ENCODE assay signal across 1 cellular context in the genomic region with DNA sequence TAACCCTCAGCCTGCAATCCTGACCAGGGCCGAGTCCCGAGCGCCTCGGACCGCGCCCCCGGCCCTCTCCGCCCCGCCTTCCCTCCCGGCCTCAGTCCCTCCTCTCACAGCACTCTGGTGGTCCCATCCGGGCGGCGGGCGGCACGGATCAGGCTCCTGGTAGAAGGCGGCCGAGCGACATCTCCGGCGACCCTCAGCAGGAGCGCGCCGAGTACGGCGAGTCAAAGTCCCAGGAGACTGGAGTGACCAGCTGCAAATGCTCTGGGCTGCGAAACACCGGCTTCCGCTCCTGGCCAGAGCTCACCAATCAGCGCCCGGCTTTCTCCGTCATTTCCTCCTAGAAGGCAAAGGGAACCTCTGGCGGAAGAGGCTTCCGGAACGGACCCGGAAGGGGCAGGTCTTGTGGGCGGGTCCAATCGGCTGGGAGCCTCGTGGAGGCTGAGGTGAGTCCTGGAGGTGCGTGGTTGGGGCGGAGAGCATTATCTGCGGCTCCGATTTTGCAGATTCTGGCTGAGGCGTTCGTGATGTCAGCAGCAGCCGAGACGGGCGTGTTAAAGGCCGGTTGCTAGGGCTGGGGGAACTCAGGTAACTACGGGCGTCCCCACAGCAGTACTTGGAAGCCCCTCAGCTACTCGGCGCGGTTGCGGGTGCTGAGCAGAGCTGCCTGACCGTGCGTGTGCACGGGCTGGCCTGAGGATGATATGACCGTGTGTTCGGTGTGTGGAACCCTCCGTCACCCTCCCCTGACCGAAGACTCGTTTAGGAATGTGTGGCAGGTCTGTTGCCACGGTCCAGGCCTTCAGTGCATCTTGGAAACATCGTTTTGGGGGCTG.
TF ChIP-seq lines count a peak whose summit lies in the region.

Gene GDAP2 (minus strand): TSS at position 282 of the 833 bp plus-strand sequence. CDS start 9,264 bp downstream, outside the sequence.
Gene WDR3 (plus strand): TSS at position 400 of the 833 bp plus-strand sequence. CDS start 3,581 bp downstream, outside the sequence.

TF ChIP-seq in GM12878, 131 proteins besides CTCF, POLR2A, EP300 and RAD21 (continued from another document):
- TF ChIP-seq, protein P1, sequence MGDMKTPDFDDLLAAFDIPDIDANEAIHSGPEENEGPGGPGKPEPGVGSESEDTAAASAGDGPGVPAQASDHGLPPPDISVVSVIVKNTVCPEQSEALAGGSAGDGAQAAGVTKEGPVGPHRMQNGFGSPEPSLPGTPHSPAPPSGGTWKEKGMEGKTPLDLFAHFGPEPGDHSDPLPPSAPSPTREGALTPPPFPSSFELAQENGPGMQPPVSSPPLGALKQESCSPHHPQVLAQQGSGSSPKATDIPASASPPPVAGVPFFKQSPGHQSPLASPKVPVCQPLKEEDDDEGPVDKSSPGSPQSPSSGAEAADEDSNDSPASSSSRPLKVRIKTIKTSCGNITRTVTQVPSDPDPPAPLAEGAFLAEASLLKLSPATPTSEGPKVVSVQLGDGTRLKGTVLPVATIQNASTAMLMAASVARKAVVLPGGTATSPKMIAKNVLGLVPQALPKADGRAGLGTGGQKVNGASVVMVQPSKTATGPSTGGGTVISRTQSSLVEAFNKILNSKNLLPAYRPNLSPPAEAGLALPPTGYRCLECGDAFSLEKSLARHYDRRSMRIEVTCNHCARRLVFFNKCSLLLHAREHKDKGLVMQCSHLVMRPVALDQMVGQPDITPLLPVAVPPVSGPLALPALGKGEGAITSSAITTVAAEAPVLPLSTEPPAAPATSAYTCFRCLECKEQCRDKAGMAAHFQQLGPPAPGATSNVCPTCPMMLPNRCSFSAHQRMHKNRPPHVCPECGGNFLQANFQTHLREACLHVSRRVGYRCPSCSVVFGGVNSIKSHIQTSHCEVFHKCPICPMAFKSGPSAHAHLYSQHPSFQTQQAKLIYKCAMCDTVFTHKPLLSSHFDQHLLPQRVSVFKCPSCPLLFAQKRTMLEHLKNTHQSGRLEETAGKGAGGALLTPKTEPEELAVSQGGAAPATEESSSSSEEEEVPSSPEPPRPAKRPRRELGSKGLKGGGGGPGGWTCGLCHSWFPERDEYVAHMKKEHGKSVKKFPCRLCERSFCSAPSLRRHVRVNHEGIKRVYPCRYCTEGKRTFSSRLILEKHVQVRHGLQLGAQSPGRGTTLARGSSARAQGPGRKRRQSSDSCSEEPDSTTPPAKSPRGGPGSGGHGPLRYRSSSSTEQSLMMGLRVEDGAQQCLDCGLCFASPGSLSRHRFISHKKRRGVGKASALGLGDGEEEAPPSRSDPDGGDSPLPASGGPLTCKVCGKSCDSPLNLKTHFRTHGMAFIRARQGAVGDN (IDR thresholded peaks at IDR 0.05) = 0 out of 2 replicates have a peak, but pooled peaks have one; percentile 23
- TF ChIP-seq GABPA (IDR thresholded peaks at IDR 0.05; ENCODE audit: low read depth) (peak; percentile 95), POLR2AphosphoS5 (IDR thresholded peaks at IDR 0.05; ENCODE audit: low read length) (peak; percentile 73), TCF12 (IDR thresholded peaks at IDR 0.05; ENCODE audit: low read depth, low read length) (peak; percentile 67; the same call in 1 of the 2 replicates), MXI1 (IDR thresholded peaks at IDR 0.05; ENCODE audit: low read depth, low read length) (peak; percentile 98), MAX (IDR thresholded peaks at IDR 0.05; ENCODE audit: low read depth, low read length) (peak; percentile 81), EGR1 (IDR thresholded peaks at IDR 0.05; ENCODE audit: borderline replicate concordance in 1 of 2, low read depth in 2 of 2, low read length in 2 of 2) (peak in 1 of 2 experiments; percentile 41; a peak in 1 of 3 replicates), ATF7 (IDR thresholded peaks at IDR 0.05; ENCODE audit: low read depth) (no peak), KLF5 (IDR thresholded peaks at IDR 0.05; ENCODE audit: partially characterized antibody) (no peak), ETV6 (conservative IDR thresholded peaks at IDR 0.05 in 1 of 2, IDR thresholded peaks at IDR 0.05 in 1 of 2; ENCODE audit: borderline replicate concordance in 1 of 2, low read depth in 1 of 2) (peak in 1 of 2 experiments; percentile 81; a peak in 2 of 4 replicates), FOXK2 (IDR thresholded peaks at IDR 0.05) (no peak), GATAD2B (conservative IDR thresholded peaks at IDR 0.05; ENCODE audit: low read depth) (no peak; the same call in 1 of the 2 replicates)
- TF ChIP-seq, protein P2, sequence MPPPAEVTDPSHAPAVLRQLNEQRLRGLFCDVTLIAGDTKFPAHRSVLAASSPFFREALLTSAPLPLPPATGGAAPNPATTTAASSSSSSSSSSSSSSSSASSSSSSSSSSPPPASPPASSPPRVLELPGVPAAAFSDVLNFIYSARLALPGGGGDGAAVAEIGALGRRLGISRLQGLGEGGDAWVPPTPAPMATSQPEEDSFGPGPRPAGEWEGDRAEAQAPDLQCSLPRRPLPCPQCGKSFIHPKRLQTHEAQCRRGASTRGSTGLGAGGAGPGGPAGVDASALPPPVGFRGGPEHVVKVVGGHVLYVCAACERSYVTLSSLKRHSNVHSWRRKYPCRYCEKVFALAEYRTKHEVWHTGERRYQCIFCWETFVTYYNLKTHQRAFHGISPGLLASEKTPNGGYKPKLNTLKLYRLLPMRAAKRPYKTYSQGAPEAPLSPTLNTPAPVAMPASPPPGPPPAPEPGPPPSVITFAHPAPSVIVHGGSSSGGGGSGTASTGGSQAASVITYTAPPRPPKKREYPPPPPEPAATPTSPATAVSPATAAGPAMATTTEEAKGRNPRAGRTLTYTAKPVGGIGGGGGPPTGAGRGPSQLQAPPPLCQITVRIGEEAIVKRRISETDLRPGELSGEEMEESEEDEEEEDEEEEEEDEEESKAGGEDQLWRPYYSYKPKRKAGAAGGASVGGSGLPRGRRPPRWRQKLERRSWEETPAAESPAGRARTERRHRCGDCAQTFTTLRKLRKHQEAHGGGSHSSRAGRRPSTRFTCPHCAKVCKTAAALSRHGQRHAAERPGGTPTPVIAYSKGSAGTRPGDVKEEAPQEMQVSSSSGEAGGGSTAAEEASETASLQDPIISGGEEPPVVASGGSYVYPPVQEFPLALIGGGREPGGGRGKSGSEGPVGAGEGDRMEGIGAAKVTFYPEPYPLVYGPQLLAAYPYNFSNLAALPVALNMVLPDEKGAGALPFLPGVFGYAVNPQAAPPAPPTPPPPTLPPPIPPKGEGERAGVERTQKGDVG (CRISPR knock-in tag; IDR thresholded peaks at IDR 0.05) = no peak
